ENCODE assay signal across 1 cellular context in the genomic region with DNA sequence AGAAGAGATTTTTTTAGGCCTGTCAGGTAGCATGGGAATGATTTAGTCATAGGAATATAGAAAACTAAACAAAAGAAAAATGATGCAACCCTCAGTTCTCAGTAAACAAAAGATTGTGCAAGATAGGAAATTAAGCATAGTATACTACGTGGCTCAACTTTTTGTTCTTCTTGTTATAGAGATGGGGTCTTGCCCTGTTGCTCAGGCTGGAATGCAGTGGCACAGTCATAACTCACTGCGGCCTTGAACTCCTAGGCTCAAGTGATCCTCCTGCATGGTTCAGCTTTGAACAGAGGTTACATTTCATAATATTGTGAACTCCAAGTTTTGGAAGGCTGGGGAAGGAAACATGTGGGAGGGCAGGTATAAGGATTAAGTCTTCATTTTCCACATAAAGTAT.
A peak's percentile ranks its signal among the peaks of the same experiment; 100 is the strongest.
TF ChIP-seq lines count a peak whose summit lies in the region.

No MANE protein-coding gene starts in this region.

TF ChIP-seq in HepG2, 621 proteins besides CTCF, POLR2A, EP300 and RAD21 (continued from another document and continues in another):
- TF ChIP-seq, protein P1, sequence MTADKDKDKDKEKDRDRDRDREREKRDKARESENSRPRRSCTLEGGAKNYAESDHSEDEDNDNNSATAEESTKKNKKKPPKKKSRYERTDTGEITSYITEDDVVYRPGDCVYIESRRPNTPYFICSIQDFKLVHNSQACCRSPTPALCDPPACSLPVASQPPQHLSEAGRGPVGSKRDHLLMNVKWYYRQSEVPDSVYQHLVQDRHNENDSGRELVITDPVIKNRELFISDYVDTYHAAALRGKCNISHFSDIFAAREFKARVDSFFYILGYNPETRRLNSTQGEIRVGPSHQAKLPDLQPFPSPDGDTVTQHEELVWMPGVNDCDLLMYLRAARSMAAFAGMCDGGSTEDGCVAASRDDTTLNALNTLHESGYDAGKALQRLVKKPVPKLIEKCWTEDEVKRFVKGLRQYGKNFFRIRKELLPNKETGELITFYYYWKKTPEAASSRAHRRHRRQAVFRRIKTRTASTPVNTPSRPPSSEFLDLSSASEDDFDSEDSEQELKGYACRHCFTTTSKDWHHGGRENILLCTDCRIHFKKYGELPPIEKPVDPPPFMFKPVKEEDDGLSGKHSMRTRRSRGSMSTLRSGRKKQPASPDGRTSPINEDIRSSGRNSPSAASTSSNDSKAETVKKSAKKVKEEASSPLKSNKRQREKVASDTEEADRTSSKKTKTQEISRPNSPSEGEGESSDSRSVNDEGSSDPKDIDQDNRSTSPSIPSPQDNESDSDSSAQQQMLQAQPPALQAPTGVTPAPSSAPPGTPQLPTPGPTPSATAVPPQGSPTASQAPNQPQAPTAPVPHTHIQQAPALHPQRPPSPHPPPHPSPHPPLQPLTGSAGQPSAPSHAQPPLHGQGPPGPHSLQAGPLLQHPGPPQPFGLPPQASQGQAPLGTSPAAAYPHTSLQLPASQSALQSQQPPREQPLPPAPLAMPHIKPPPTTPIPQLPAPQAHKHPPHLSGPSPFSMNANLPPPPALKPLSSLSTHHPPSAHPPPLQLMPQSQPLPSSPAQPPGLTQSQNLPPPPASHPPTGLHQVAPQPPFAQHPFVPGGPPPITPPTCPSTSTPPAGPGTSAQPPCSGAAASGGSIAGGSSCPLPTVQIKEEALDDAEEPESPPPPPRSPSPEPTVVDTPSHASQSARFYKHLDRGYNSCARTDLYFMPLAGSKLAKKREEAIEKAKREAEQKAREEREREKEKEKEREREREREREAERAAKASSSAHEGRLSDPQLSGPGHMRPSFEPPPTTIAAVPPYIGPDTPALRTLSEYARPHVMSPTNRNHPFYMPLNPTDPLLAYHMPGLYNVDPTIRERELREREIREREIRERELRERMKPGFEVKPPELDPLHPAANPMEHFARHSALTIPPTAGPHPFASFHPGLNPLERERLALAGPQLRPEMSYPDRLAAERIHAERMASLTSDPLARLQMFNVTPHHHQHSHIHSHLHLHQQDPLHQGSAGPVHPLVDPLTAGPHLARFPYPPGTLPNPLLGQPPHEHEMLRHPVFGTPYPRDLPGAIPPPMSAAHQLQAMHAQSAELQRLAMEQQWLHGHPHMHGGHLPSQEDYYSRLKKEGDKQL (CRISPR knock-in tag; IDR thresholded peaks at IDR 0.05; ENCODE audit: low read depth), result no peak
- TF ChIP-seq ZNF670 (CRISPR knock-in tag; IDR thresholded peaks at IDR 0.05; ENCODE audit: borderline replicate concordance) (0 out of 2 replicates have a peak, but pooled peaks have one; percentile 52), KDM3A (CRISPR knock-in tag; IDR thresholded peaks at IDR 0.05; ENCODE audit: low read depth) (no peak), TERF1 (CRISPR knock-in tag; IDR thresholded peaks at IDR 0.05) (no peak), ZNF792 (CRISPR knock-in tag; IDR thresholded peaks at IDR 0.05) (peak; percentile 49; the same call in 1 of the 2 replicates), PAXIP1 (CRISPR knock-in tag; conservative IDR thresholded peaks at IDR 0.05) (peak; percentile 63), ZNF556 (CRISPR knock-in tag; IDR thresholded peaks at IDR 0.05; ENCODE audit: borderline replicate concordance) (no peak), SMARCC2 (IDR thresholded peaks at IDR 0.05) (0 out of 2 replicates have a peak, but pooled peaks have one; percentile 55), ATF2 (CRISPR knock-in tag; IDR thresholded peaks at IDR 0.05) (no peak), ZGPAT (CRISPR knock-in tag; IDR thresholded peaks at IDR 0.05) (peak; percentile 70), ZSCAN30 (CRISPR knock-in tag; IDR thresholded peaks at IDR 0.05) (no peak), HES4 (CRISPR knock-in tag; IDR thresholded peaks at IDR 0.05; ENCODE audit: borderline replicate concordance) (no peak), MBD4 (IDR thresholded peaks at IDR 0.05; ENCODE audit: borderline replicate concordance, low read length) (0 out of 2 replicates have a peak, but pooled peaks have one; percentile 25), ZNF576 (CRISPR knock-in tag; IDR thresholded peaks at IDR 0.05) (no peak), SP140L (CRISPR knock-in tag; IDR thresholded peaks at IDR 0.05; ENCODE audit: borderline replicate concordance) (no peak), ZNF343 (CRISPR knock-in tag; IDR thresholded peaks at IDR 0.05) (no peak), ARID5B (CRISPR knock-in tag; IDR thresholded peaks at IDR 0.05) (peak; percentile 90), POGZ (CRISPR knock-in tag; IDR thresholded peaks at IDR 0.05) (peak; percentile 75; the same call in 1 of the 2 replicates), ZNF747 (CRISPR knock-in tag; IDR thresholded peaks at IDR 0.05; ENCODE audit: borderline replicate concordance) (no peak), TCF7L2 (IDR thresholded peaks at IDR 0.05; ENCODE audit: low read depth, low read length) (no peak), CENPBD1 (CRISPR knock-in tag; IDR thresholded peaks at IDR 0.05; ENCODE audit: borderline replicate concordance, low read depth) (no peak), KLF11 (CRISPR knock-in tag; IDR thresholded peaks at IDR 0.05) (no peak), ZFP90 (CRISPR knock-in tag; IDR thresholded peaks at IDR 0.05; ENCODE audit: borderline replicate concordance) (0 out of 2 replicates have a peak, but pooled peaks have one; percentile 28), TARDBP (CRISPR knock-in tag; IDR thresholded peaks at IDR 0.05) (no peak), KMT2B (CRISPR knock-in tag; IDR thresholded peaks at IDR 0.05) (no peak), ZNF569 (CRISPR knock-in tag; IDR thresholded peaks at IDR 0.05; ENCODE audit: borderline replicate concordance) (0 out of 2 replicates have a peak, but pooled peaks have one; percentile 56), ZNF180 (CRISPR knock-in tag; IDR thresholded peaks at IDR 0.05; ENCODE audit: borderline replicate concordance, low read depth) (no peak), NFRKB (IDR thresholded peaks at IDR 0.05) (no peak), TGIF2 (CRISPR knock-in tag; IDR thresholded peaks at IDR 0.05) (no peak)
- TF ChIP-seq, protein P2, sequence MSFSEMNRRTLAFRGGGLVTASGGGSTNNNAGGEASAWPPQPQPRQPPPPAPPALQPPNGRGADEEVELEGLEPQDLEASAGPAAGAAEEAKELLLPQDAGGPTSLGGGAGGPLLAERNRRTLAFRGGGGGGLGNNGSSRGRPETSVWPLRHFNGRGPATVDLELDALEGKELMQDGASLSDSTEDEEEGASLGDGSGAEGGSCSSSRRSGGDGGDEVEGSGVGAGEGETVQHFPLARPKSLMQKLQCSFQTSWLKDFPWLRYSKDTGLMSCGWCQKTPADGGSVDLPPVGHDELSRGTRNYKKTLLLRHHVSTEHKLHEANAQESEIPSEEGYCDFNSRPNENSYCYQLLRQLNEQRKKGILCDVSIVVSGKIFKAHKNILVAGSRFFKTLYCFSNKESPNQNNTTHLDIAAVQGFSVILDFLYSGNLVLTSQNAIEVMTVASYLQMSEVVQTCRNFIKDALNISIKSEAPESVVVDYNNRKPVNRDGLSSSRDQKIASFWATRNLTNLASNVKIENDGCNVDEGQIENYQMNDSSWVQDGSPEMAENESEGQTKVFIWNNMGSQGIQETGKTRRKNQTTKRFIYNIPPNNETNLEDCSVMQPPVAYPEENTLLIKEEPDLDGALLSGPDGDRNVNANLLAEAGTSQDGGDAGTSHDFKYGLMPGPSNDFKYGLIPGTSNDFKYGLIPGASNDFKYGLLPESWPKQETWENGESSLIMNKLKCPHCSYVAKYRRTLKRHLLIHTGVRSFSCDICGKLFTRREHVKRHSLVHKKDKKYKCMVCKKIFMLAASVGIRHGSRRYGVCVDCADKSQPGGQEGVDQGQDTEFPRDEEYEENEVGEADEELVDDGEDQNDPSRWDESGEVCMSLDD (CRISPR knock-in tag; IDR thresholded peaks at IDR 0.05; ENCODE audit: borderline replicate concordance), result 0 out of 2 replicates have a peak, but pooled peaks have one; percentile 22
- TF ChIP-seq, protein P3, sequence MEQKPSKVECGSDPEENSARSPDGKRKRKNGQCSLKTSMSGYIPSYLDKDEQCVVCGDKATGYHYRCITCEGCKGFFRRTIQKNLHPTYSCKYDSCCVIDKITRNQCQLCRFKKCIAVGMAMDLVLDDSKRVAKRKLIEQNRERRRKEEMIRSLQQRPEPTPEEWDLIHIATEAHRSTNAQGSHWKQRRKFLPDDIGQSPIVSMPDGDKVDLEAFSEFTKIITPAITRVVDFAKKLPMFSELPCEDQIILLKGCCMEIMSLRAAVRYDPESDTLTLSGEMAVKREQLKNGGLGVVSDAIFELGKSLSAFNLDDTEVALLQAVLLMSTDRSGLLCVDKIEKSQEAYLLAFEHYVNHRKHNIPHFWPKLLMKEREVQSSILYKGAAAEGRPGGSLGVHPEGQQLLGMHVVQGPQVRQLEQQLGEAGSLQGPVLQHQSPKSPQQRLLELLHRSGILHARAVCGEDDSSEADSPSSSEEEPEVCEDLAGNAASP (CRISPR knock-in tag; IDR thresholded peaks at IDR 0.05; ENCODE audit: borderline replicate concordance), result peak; percentile 37; the same call in 1 of the 2 replicates
